In the genomic region with DNA sequence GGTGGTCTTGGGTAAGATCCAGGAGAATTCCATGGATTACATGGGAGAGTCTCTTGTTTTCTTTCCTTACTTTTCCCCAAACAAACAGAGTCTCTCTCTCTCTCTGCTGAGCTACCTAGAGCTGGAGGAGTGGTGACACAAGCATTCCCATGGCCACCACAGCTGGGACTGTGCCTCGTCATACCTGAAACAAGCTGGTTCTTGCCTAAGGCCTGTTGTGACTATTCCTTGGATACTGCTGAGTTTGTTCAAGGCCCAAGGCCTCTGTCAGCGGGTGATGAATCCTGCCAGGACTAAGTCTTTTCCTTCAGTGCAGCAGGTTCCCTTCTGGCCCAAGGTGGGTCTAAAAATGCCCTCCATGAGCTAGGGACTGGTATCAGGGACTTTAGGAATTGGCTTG, we compare ENCODE assay signal across 28 cellular contexts.
"Had no signal": no experiment of that assay in that cellular context is flagged by ENCODE, and none has a peak within 500 bp of the region (broad histone marks: within the 10 kb centered on the region; RNA-seq: fewer than 3 reads in every experiment).

No MANE protein-coding gene starts in this region.

- H3K4me3 Mint-ChIP-seq: activated CD4-positive, alpha-beta memory T cell treated with anti-CD3 and anti-CD28 coated beads, Interleukin-2, amount 10 ng/mL, durations not matched to agents 7 days and 5 days; activated CD4-positive, alpha-beta T cell treated with anti-CD3 and anti-CD28 coated beads, Interleukin-2, amount 10 ng/mL, durations not matched to agents 7 days and 5 days; activated naive CD4-positive, alpha-beta T cell treated with anti-CD3 and anti-CD28 coated beads, Interleukin-2, amount 10 ng/mL, durations not matched to agents 7 days and 5 days; activated naive CD8-positive, alpha-beta T cell treated with anti-CD3 and anti-CD28 coated beads, Interleukin-2, amount 10 ng/mL, durations not matched to agents 7 days and 5 days; activated T-cell treated with anti-CD3 and anti-CD28 coated beads, Interleukin-2, amount 50 U/mL, for 24 hours; activated T-cell treated with anti-CD3 and anti-CD28 coated beads, Interleukin-2, amount 50 U/mL, for 72 hours; brain; T-helper 17 cell; T-helper 2 cell treated with Interferon-gamma antibody and Interleukin-4, amounts not matched to agents 5 μg/mL and 100 μg/mL, for 36 hours; WTC11 had no signal

- H3K36me3 ChIP-seq: ascending aorta, colonic mucosa, esophagus squamous epithelium had no signal

- ATAC-seq: activated naive CD4-positive, alpha-beta T cell treated with anti-CD3 and anti-CD28 coated beads, Interleukin-2, amount 50 U/mL, for 72 hours; activated T-cell treated with anti-CD3 and anti-CD28 coated beads, Interleukin-2, amount 50 U/mL, for 72 hours; T-helper 17 cell; WTC11 had no signal

- H3K9me3 Mint-ChIP-seq: activated CD4-positive, alpha-beta T cell treated with anti-CD3 and anti-CD28 coated beads, Interleukin-2, amount 10 ng/mL, durations not matched to agents 7 days and 5 days; activated naive CD8-positive, alpha-beta T cell treated with anti-CD3 and anti-CD28 coated beads, Interleukin-2, amount 10 ng/mL, durations not matched to agents 7 days and 5 days; brain; T-helper 2 cell treated with Interferon-gamma antibody and Interleukin-4, amounts not matched to agents 5 μg/mL and 100 μg/mL, for 36 hours; WTC11 had no signal

- H3K27me3 Mint-ChIP-seq: activated CD4-positive, alpha-beta memory T cell treated with anti-CD3 and anti-CD28 coated beads, Interleukin-2, amount 10 ng/mL, durations not matched to agents 7 days and 5 days; activated CD4-positive, alpha-beta T cell treated with anti-CD3 and anti-CD28 coated beads, Interleukin-2, amount 10 ng/mL, durations not matched to agents 7 days and 5 days; activated naive CD4-positive, alpha-beta T cell treated with anti-CD3 and anti-CD28 coated beads, Interleukin-2, amount 10 ng/mL, durations not matched to agents 7 days and 5 days; activated naive CD8-positive, alpha-beta T cell treated with anti-CD3 and anti-CD28 coated beads, Interleukin-2, amount 10 ng/mL, durations not matched to agents 7 days and 5 days; activated T-cell treated with anti-CD3 and anti-CD28 coated beads, Interleukin-2, amount 50 U/mL, for 24 hours; T-helper 17 cell had no signal

- H3K4me3 ChIP-seq: ascending aorta, colonic mucosa, esophagus squamous epithelium had no signal

- DNase-seq: activated CD4-positive, alpha-beta memory T cell treated with anti-CD3 and anti-CD28 coated beads, Interleukin-2, amount 10 ng/mL, durations not matched to agents 7 days and 5 days; activated CD4-positive, alpha-beta T cell treated with anti-CD3 and anti-CD28 coated beads for 1 hour; activated CD4-positive, alpha-beta T cell treated with anti-CD3 and anti-CD28 coated beads for 4 hours; activated CD4-positive, alpha-beta T cell treated with anti-CD3 and anti-CD28 coated beads, Interleukin-2, amount 10 ng/mL, durations not matched to agents 7 days and 5 days; activated CD4-positive, alpha-beta T cell treated with anti-CD3 and anti-CD28 coated beads, Interleukin-2, amount 50 U/mL, for 4 hours; activated CD8-positive, alpha-beta memory T cell treated with anti-CD3 and anti-CD28 coated beads, Interleukin-2, amount 50 U/mL, for 48 hours; activated gamma-delta T cell; activated naive CD4-positive, alpha-beta T cell; activated naive CD4-positive, alpha-beta T cell treated with anti-CD3 and anti-CD28 coated beads, Interleukin-2, amount 10 ng/mL, durations not matched to agents 7 days and 5 days; activated naive CD8-positive, alpha-beta T cell treated with anti-CD3 and anti-CD28 coated beads, Interleukin-2, amount 10 ng/mL, durations not matched to agents 7 days and 5 days; activated T-cell treated with anti-CD3 and anti-CD28 coated beads for 4 hours; activated T-cell treated with anti-CD3 and anti-CD28 coated beads, Interleukin-2, amount 50 U/mL, for 24 hours; activated T-cell treated with anti-CD3 and anti-CD28 coated beads, Interleukin-2, amount 50 U/mL, for 72 hours; central memory CD4-positive, alpha-beta T cell; cerebellar nuclear complex; colonic mucosa; effector CD8-positive, alpha-beta T cell; erythroblast; esophagus squamous epithelium; head of caudate nucleus; T-helper 1 cell; T-helper 17 cell had no signal

- H3K36me3 Mint-ChIP-seq: activated naive CD4-positive, alpha-beta T cell treated with anti-CD3 and anti-CD28 coated beads, Interleukin-2, amount 10 ng/mL, durations not matched to agents 7 days and 5 days; activated naive CD4-positive, alpha-beta T cell treated with anti-CD3 and anti-CD28 coated beads, Interleukin-2, amount 50 U/mL, for 72 hours; activated naive CD8-positive, alpha-beta T cell treated with anti-CD3 and anti-CD28 coated beads, Interleukin-2, amount 10 ng/mL, durations not matched to agents 7 days and 5 days; brain; WTC11 had no signal

- H3K27me3 ChIP-seq: ascending aorta, colonic mucosa, esophagus squamous epithelium had no signal

- H3K27ac ChIP-seq: ascending aorta, colonic mucosa, esophagus squamous epithelium, VCaP had no signal

- H3K4me1 ChIP-seq: ascending aorta, colonic mucosa, esophagus squamous epithelium had no signal

- H3K27ac Mint-ChIP-seq: activated CD4-positive, alpha-beta memory T cell treated with anti-CD3 and anti-CD28 coated beads, Interleukin-2, amount 10 ng/mL, durations not matched to agents 7 days and 5 days; activated CD4-positive, alpha-beta T cell treated with anti-CD3 and anti-CD28 coated beads, Interleukin-2, amount 10 ng/mL, durations not matched to agents 7 days and 5 days; activated naive CD4-positive, alpha-beta T cell treated with anti-CD3 and anti-CD28 coated beads, Interleukin-2, amount 10 ng/mL, durations not matched to agents 7 days and 5 days; activated naive CD4-positive, alpha-beta T cell treated with anti-CD3 and anti-CD28 coated beads, Interleukin-2, amount 50 U/mL, for 72 hours; activated naive CD8-positive, alpha-beta T cell treated with anti-CD3 and anti-CD28 coated beads, Interleukin-2, amount 10 ng/mL, durations not matched to agents 7 days and 5 days; activated T-cell treated with anti-CD3 and anti-CD28 coated beads, Interleukin-2, amount 50 U/mL, for 24 hours; activated T-cell treated with anti-CD3 and anti-CD28 coated beads, Interleukin-2, amount 50 U/mL, for 72 hours; brain; T-helper 17 cell; T-helper 2 cell treated with Interferon-gamma antibody and Interleukin-4, amounts not matched to agents 5 μg/mL and 100 μg/mL, for 36 hours; WTC11 had no signal

- H3K9me3 ChIP-seq: ascending aorta, colonic mucosa, esophagus squamous epithelium had no signal

- H3K4me1 Mint-ChIP-seq: activated CD4-positive, alpha-beta memory T cell treated with anti-CD3 and anti-CD28 coated beads, Interleukin-2, amount 10 ng/mL, durations not matched to agents 7 days and 5 days; activated CD4-positive, alpha-beta T cell treated with anti-CD3 and anti-CD28 coated beads, Interleukin-2, amount 10 ng/mL, durations not matched to agents 7 days and 5 days; activated naive CD4-positive, alpha-beta T cell treated with anti-CD3 and anti-CD28 coated beads, Interleukin-2, amount 10 ng/mL, durations not matched to agents 7 days and 5 days; activated naive CD8-positive, alpha-beta T cell treated with anti-CD3 and anti-CD28 coated beads, Interleukin-2, amount 10 ng/mL, durations not matched to agents 7 days and 5 days; brain; T-helper 17 cell; WTC11 had no signal
